Comparison of ENCODE assay signal across 14 cellular contexts in genomic region chr1:99751877-99752504, GRCh38. TPM values are rescaled to one million over a fixed set of nuclear protein-coding genes. Genes with fewer than 3 reads are reported as not detected.
A peak's percentile ranks its signal among the peaks of the same experiment; 100 is the strongest.
DNase-seq lines count a peak whose midpoint lies in the region; ATAC-seq and TF ChIP-seq lines count a peak whose summit lies in the region.
"Had no signal": no experiment of that assay in that cellular context is flagged by ENCODE, and none has a peak within 500 bp of the region (broad histone marks: within the 10 kb centered on the region; RNA-seq: fewer than 3 reads in every experiment).

No MANE protein-coding gene starts in this region.

- H3K27ac Mint-ChIP-seq in memory B cell = peak overlapping the region; percentile 36
- H3K27ac Mint-ChIP-seq: naive thymus-derived CD8-positive, alpha-beta T cell had no signal

- WGBS in SK-N-SH (ENCODE audit: low lambda C conversion rate) = 93% methylated on average over 1 of the region's 1 CpG

- H3K27me3 ChIP-seq in SK-N-SH (ENCODE audit: insufficient read depth) = no peaks in the 10 kb centered on the region
- H3K27me3 ChIP-seq: cardiac muscle cell had no signal

- no peaks in the 10 kb centered on the region for H3K27me3 Mint-ChIP-seq in memory B cell
- H3K27me3 Mint-ChIP-seq: naive thymus-derived CD8-positive, alpha-beta T cell had no signal

- H3K9me3 ChIP-seq in SK-N-SH = no peaks in the 10 kb centered on the region
- H3K9me3 ChIP-seq: A549 had no signal

- CTCF ChIA-PET in SK-N-SH (lab: Yijun Ruan, JAX) = no interaction called here

- no peak overlapping the region for H3K9ac ChIP-seq in SK-N-SH

- ATAC-seq in SK-N-SH treated with all-trans-retinoic acid at 6 μM for 48 hours (no peak), GM21576 (IDR thresholded peaks at IDR 0.05; ENCODE audit: unreplicated experiment) (peak; percentile 74), HG03175 (IDR thresholded peaks at IDR 0.05; ENCODE audit: unreplicated experiment) (peak; percentile 87), memory B cell (ENCODE audit: low read depth) (no peak)
- ATAC-seq: A549; naive thymus-derived CD8-positive, alpha-beta T cell had no signal

- H3F3A ChIP-seq in SK-N-SH (replicated peaks; ENCODE audit: insufficient read depth) = peaks cover 7% of the 10 kb centered on the region

- H2AFZ ChIP-seq in SK-N-SH (ENCODE audit: low read depth) = no peak overlapping the region

- H3K4me1 ChIP-seq in SK-N-SH (ENCODE audit: control insufficient read depth in 1 of 2, insufficient read depth in 2 of 2, low read depth in 1 of 2, low read length in 1 of 2) = no peaks in the 10 kb centered on the region; a peak in 1 of 4 replicates

- H3K4me3 Mint-ChIP-seq in memory B cell = no peak overlapping the region
- H3K4me3 Mint-ChIP-seq: naive thymus-derived CD8-positive, alpha-beta T cell had no signal

- no peak for TF ChIP-seq EP300 in SK-N-SH (IDR thresholded peaks at IDR 0.05; ENCODE audit: borderline replicate concordance in 1 of 2, low read depth in 1 of 2, low read length in 1 of 2)

- TF ChIP-seq CTCF in SK-N-SH (IDR thresholded peaks at IDR 0.05) = no peak

- H3K79me2 ChIP-seq in SK-N-SH (ENCODE audit: insufficient read depth) = no peaks in the 10 kb centered on the region

- H3K4me3 ChIP-seq in SK-N-SH (ENCODE audit: low read depth in 2 of 2, low read length in 1 of 2) = no peak overlapping the region
- H3K4me3 ChIP-seq: A549, cardiac muscle cell had no signal

- peaks cover 5% of the 10 kb centered on the region for H3K36me3 Mint-ChIP-seq in memory B cell
- H3K36me3 Mint-ChIP-seq: naive thymus-derived CD8-positive, alpha-beta T cell had no signal

- no peaks in the 10 kb centered on the region for H3K9me2 ChIP-seq in SK-N-SH

- H3K36me3 ChIP-seq in SK-N-SH (replicated peaks in 1 of 2; ENCODE audit: control insufficient read depth in 1 of 2, insufficient read depth in 2 of 2, low read length in 1 of 2) = no peaks in the 10 kb centered on the region
- H3K36me3 ChIP-seq: cardiac muscle cell had no signal

- H3K4me2 ChIP-seq in SK-N-SH = no peak overlapping the region
- H3K4me2 ChIP-seq: A549 had no signal

- no peaks in the 10 kb centered on the region for H3K9me3 Mint-ChIP-seq in memory B cell
- H3K9me3 Mint-ChIP-seq: naive thymus-derived CD8-positive, alpha-beta T cell had no signal

- POLR2A ChIA-PET in SK-N-SH (lab: Yijun Ruan, JAX) = no interaction called here

- DNase-seq in SK-N-SH (no peak), memory B cell (ENCODE audit: low spot score in 2 of 2) (no peak), nucleus accumbens (lab: John Stamatoyannopoulos, UW) (no peak), HuH-7 (ENCODE audit: low spot score) (no peak)
- no peak for DNase-seq in activated CD8-positive, alpha-beta memory T cell treated with anti-CD3 and anti-CD28 coated beads, Interleukin-2, amount 50 U/mL, for 48 hours
- DNase-seq: activated CD4-positive, alpha-beta T cell treated with anti-CD3 and anti-CD28 coated beads for 4 hours; KG1; naive thymus-derived CD8-positive, alpha-beta T cell had no signal

- peaks cover 11% of the 10 kb centered on the region for H3K4me1 Mint-ChIP-seq in memory B cell

- no peaks in the 10 kb centered on the region for H4K20me1 ChIP-seq in SK-N-SH (ENCODE audit: insufficient read depth)

- H3K27ac ChIP-seq in SK-N-SH (ENCODE audit: low read depth in 2 of 2, low read length in 1 of 2) = no peak overlapping the region
- H3K27ac ChIP-seq: A549, cardiac muscle cell, RWPE1 had no signal

- TF ChIP-seq RAD21 in SK-N-SH (IDR thresholded peaks at IDR 0.05; ENCODE audit: low read length) = no peak

TF ChIP-seq in SK-N-SH treated with all-trans-retinoic acid at 6 μM for 48 hours, 23 proteins besides CTCF, POLR2A, EP300 and RAD21:
- TF ChIP-seq CSRNP3 (CRISPR knock-in tag; IDR thresholded peaks at IDR 0.05) (no peak), RARB (CRISPR knock-in tag; IDR thresholded peaks at IDR 0.05) (no peak), ISL1 (CRISPR knock-in tag; IDR thresholded peaks at IDR 0.05) (peak; percentile 69)

TF ChIP-seq in SK-N-SH, 30 proteins besides CTCF, POLR2A, EP300 and RAD21:
- TF ChIP-seq SMC3 (IDR thresholded peaks at IDR 0.05; ENCODE audit: low read depth, low read length) = no peak
- TF ChIP-seq MXI1 (IDR thresholded peaks at IDR 0.05; ENCODE audit: low read depth, low read length) = no peak
- no peak for TF ChIP-seq RFX5 (IDR thresholded peaks at IDR 0.05; ENCODE audit: low read length)
- TF ChIP-seq TCF12 (IDR thresholded peaks at IDR 0.05) = no peak
- TF ChIP-seq FOXM1 (IDR thresholded peaks at IDR 0.05; ENCODE audit: low read depth) = no peak
- TF ChIP-seq GABPA (IDR thresholded peaks at IDR 0.05; ENCODE audit: low read depth) = no peak
- TF ChIP-seq MEF2A (IDR thresholded peaks at IDR 0.05; ENCODE audit: borderline replicate concordance, low read depth) = no peak
- TF ChIP-seq RXRA (IDR thresholded peaks at IDR 0.05; ENCODE audit: borderline replicate concordance, low read depth) = no peak
- TF ChIP-seq FOXJ3 (CRISPR knock-in tag; IDR thresholded peaks at IDR 0.05) = no peak
- no peak for TF ChIP-seq GATA2 (CRISPR knock-in tag; IDR thresholded peaks at IDR 0.05)
- TF ChIP-seq JUND (IDR thresholded peaks at IDR 0.05) = no peak
- TF ChIP-seq USF1 (IDR thresholded peaks at IDR 0.05; ENCODE audit: borderline replicate concordance, low read depth) = no peak
- no peak for TF ChIP-seq RCOR1 (IDR thresholded peaks at IDR 0.05; ENCODE audit: low read length)
- no peak for TF ChIP-seq REST (IDR thresholded peaks at IDR 0.05; ENCODE audit: low read depth, low read length)

RNA-seq across cellular contexts. Expression of gene FRRS1, which starts 14.4 kb away (rescaled TPM):
- polyA plus RNA-seq in SK-N-SH (2012; rRNA removed) = 1.9 and 2.7 TPM in 2 replicates
- polyA plus RNA-seq in SK-N-SH (2012; cell fraction: cytosol; rRNA removed) = 1.8 and 2.3 TPM in 2 replicates
- 0.80 and 1.8 TPM in 2 replicates for polyA plus RNA-seq in SK-N-SH (2012; cell fraction: nucleus; rRNA removed)

Comparison
In these comparisons a context has a peak if more than half of its experiments do, and no peak if none do; other contexts are left out.
1. ATAC-seq: peak in GM21576 (single experiment) and HG03175 (single experiment); none in SK-N-SH treated with all-trans-retinoic acid at 6 μM for 48 hours (single experiment) and memory B cell (single experiment).